Comparison of ENCODE assay signal across 1 cellular context in genomic region chr7:39566056-39566921, GRCh38.
TF ChIP-seq lines count a peak whose summit lies in the region.

TSS of gene YAE1 (plus strand) at chr7:39566404. CDS start at chr7:39566419, 15 bp downstream.

TF ChIP-seq in HEK293, 187 proteins besides CTCF, POLR2A, EP300 and RAD21 (continued from another document and continues in another):
- TF ChIP-seq ZNF518A (tag by site-specific recombination; conservative IDR thresholded peaks at IDR 0.05; ENCODE audit: low read depth) (peak; percentile 93), ZNF596 (tag by site-specific recombination; IDR thresholded peaks at IDR 0.05) (no peak), ZNF629 (tag by site-specific recombination; IDR thresholded peaks at IDR 0.05) (peak; percentile 84), REST (tag by site-specific recombination; IDR thresholded peaks at IDR 0.05) (no peak), ZBTB48 (tag by site-specific recombination; IDR thresholded peaks at IDR 0.05) (peak; percentile 42; the same call in 1 of the 2 replicates), ZNF645 (tag by site-specific recombination; IDR thresholded peaks at IDR 0.05) (no peak), ZNF341 (tag by site-specific recombination; IDR thresholded peaks at IDR 0.05; ENCODE audit: low read depth) (no peak; the same call in 1 of the 2 replicates), ZNF280D (tag by site-specific recombination; IDR thresholded peaks at IDR 0.05) (no peak), ZNF23 (tag by site-specific recombination; IDR thresholded peaks at IDR 0.05; ENCODE audit: borderline replicate concordance) (no peak), ZNF514 (tag by site-specific recombination; IDR thresholded peaks at IDR 0.05) (no peak), ZNF610 (tag by site-specific recombination; IDR thresholded peaks at IDR 0.05; ENCODE audit: borderline replicate concordance) (0 out of 2 replicates have a peak, but pooled peaks have one; percentile 17), ZNF10 (tag by site-specific recombination; IDR thresholded peaks at IDR 0.05) (peak; percentile 54; the same call in 1 of the 2 replicates), ZBTB44 (tag by site-specific recombination; IDR thresholded peaks at IDR 0.05) (no peak), ZNF571 (tag by site-specific recombination; IDR thresholded peaks at IDR 0.05) (no peak), KLF8 (tag by site-specific recombination; IDR thresholded peaks at IDR 0.05) (peak; percentile 29; the same call in 1 of the 2 replicates), ZNF558 (tag by site-specific recombination; IDR thresholded peaks at IDR 0.05) (no peak), PRDM6 (tag by site-specific recombination; IDR thresholded peaks at IDR 0.05) (no peak), WT1 (tag by site-specific recombination; IDR thresholded peaks at IDR 0.05) (no peak), SP2 (tag by site-specific recombination; IDR thresholded peaks at IDR 0.05) (peak; percentile 85), ZNF530 (tag by site-specific recombination; IDR thresholded peaks at IDR 0.05; ENCODE audit: low read depth) (no peak), ZNF48 (tag by site-specific recombination; IDR thresholded peaks at IDR 0.05) (no peak), ZNF600 (tag by site-specific recombination; IDR thresholded peaks at IDR 0.05) (no peak), ZNF747 (tag by site-specific recombination; IDR thresholded peaks at IDR 0.05) (no peak), ZNF335 (tag by site-specific recombination; conservative IDR thresholded peaks at IDR 0.05) (peak; percentile 79), ZNF133 (tag by site-specific recombination; IDR thresholded peaks at IDR 0.05) (no peak), ZNF670 (tag by site-specific recombination; IDR thresholded peaks at IDR 0.05; ENCODE audit: low read depth) (no peak), PATZ1 (tag by site-specific recombination; IDR thresholded peaks at IDR 0.05) (peak; percentile 45), PRDM10 (tag by site-specific recombination; IDR thresholded peaks at IDR 0.05) (0 out of 2 replicates have a peak, but pooled peaks have one; percentile 16), ZFP69B (tag by site-specific recombination; IDR thresholded peaks at IDR 0.05) (peak; percentile 40; the same call in 1 of the 2 replicates), ZNF664 (tag by site-specific recombination; IDR thresholded peaks at IDR 0.05) (no peak), ZNF416 (tag by site-specific recombination; IDR thresholded peaks at IDR 0.05) (no peak), KLF16 (tag by site-specific recombination; IDR thresholded peaks at IDR 0.05) (no peak), EGR2 (tag by site-specific recombination; IDR thresholded peaks at IDR 0.05; ENCODE audit: low read depth) (peak; percentile 49), PRDM1 (tag by site-specific recombination; IDR thresholded peaks at IDR 0.05) (no peak), KLF9 (tag by site-specific recombination; IDR thresholded peaks at IDR 0.05; ENCODE audit: low read depth) (no peak; the same call in 1 of the 2 replicates), ZNF211 (tag by site-specific recombination; IDR thresholded peaks at IDR 0.05; ENCODE audit: low read depth) (no peak)
